Comparison of ENCODE assay signal across 1 cellular context in genomic region chr4:5755161-5755560, GRCh38.
TF ChIP-seq lines count a peak whose summit lies in the region.

No MANE protein-coding gene starts in this region.

TF ChIP-seq in H1, 55 proteins besides CTCF, POLR2A, EP300 and RAD21:
- TF ChIP-seq BCL11A (IDR thresholded peaks at IDR 0.05; ENCODE audit: low read depth in 2 of 2, low read length in 2 of 2) (no peak), SIN3A (conservative IDR thresholded peaks at IDR 0.05 in 1 of 2, IDR thresholded peaks at IDR 0.05 in 1 of 2; ENCODE audit: low read depth in 1 of 2, low read length in 2 of 2) (no peak), TAF7 (optimal IDR thresholded peaks at IDR 0.05; ENCODE audit: borderline replicate concordance, low read depth, low read length) (no peak), SUZ12 (IDR thresholded peaks at IDR 0.05; ENCODE audit: low read length) (no peak), CHD7 (IDR thresholded peaks at IDR 0.05; ENCODE audit: insufficient replicate concordance, low read length) (no peak), CBX5 (IDR thresholded peaks at IDR 0.05; ENCODE audit: low read depth, low read length) (no peak), RBBP5 (IDR thresholded peaks at IDR 0.05; ENCODE audit: borderline replicate concordance, low read depth, low read length) (no peak), POU5F1 (IDR thresholded peaks at IDR 0.05; ENCODE audit: low read depth, low read length) (no peak), TBP (IDR thresholded peaks at IDR 0.05; ENCODE audit: low read depth, low read length) (no peak), KDM4A (IDR thresholded peaks at IDR 0.05; ENCODE audit: low read depth, low read length, severe bottlenecking) (no peak), CHD2 (IDR thresholded peaks at IDR 0.05; ENCODE audit: low read length) (no peak), SP4 (IDR thresholded peaks at IDR 0.05; ENCODE audit: low read length) (no peak), PHF8 (conservative IDR thresholded peaks at IDR 0.05; ENCODE audit: low read depth, low read length) (no peak), CEBPB (IDR thresholded peaks at IDR 0.05; ENCODE audit: low read depth, low read length) (no peak)
